In the genomic region with DNA sequence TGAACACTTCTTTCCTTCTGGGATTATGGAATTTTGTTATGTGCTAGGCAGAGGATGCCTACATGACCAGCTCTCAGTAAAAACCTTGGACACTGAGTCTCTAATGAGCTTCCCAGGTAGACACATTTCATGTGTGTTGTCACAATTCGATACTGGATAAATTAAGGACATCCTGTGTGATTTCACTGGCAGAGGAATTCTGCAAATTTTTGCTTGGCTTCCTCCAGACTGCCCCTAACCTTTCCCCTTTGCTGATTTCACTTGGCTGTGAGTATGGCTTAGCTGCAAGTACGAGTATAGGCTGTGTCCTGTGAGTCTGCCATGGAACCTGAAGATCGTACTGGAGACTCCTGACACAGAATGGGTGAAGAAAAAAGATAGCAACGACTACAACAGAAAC, we compare ENCODE assay signal across 23 cellular contexts.
"Had no signal": no experiment of that assay in that cellular context is flagged by ENCODE, and none has a peak within 500 bp of the region (broad histone marks: within the 10 kb centered on the region; RNA-seq: fewer than 3 reads in every experiment).

No MANE protein-coding gene starts in this region.

- H3K27me3 ChIP-seq: dorsolateral prefrontal cortex, ovary, right lobe of liver, suprapubic skin had no signal

- H3K4me3 ChIP-seq: coronary artery, dorsolateral prefrontal cortex, ovary, right lobe of liver, suprapubic skin had no signal

- H3K36me3 Mint-ChIP-seq: natural killer cell had no signal

- H3K27ac Mint-ChIP-seq: natural killer cell; stimulated activated naive CD8-positive, alpha-beta T cell treated with anti-CD3 and anti-CD28 coated beads, Interleukin-15, amount 100 ng/mL, for 72 hours had no signal

- H3K27me3 Mint-ChIP-seq: stimulated activated naive CD8-positive, alpha-beta T cell treated with anti-CD3 and anti-CD28 coated beads, Interleukin-15, amount 100 ng/mL, for 72 hours had no signal

- H3K27ac ChIP-seq: coronary artery, dorsolateral prefrontal cortex, ovary, right lobe of liver, suprapubic skin had no signal

- H3K4me3 Mint-ChIP-seq: natural killer cell; stimulated activated naive CD8-positive, alpha-beta T cell treated with anti-CD3 and anti-CD28 coated beads, Interleukin-15, amount 100 ng/mL, for 72 hours had no signal

- ATAC-seq: left lobe of liver; natural killer cell; right lobe of liver; stimulated activated naive CD8-positive, alpha-beta T cell treated with anti-CD3 and anti-CD28 coated beads, Interleukin-15, amount 100 ng/mL, for 72 hours had no signal

- FAIRE-seq: frontal cortex, kidney, small intestine had no signal

- H3K9me3 Mint-ChIP-seq: natural killer cell; stimulated activated naive CD8-positive, alpha-beta T cell treated with anti-CD3 and anti-CD28 coated beads, Interleukin-15, amount 100 ng/mL, for 72 hours had no signal

- H3K9me3 ChIP-seq: ovary, right lobe of liver, suprapubic skin had no signal

- H3K4me1 ChIP-seq: right lobe of liver had no signal

- DNase-seq: dorsolateral prefrontal cortex; effector CD4-positive, alpha-beta T cell; head of caudate nucleus; kidney; mammary epithelial cell; mesendoderm; natural killer cell; occipital lobe; ovary; posterior cingulate gyrus; right lobe of liver; small intestine; stimulated activated CD4-positive, alpha-beta T cell treated with anti-CD3 and anti-CD28 coated beads, Interleukin-12 subunit alpha, Interleukin-12 subunit beta, amount 100 ng/mL, for 4 hours; stimulated activated CD4-positive, alpha-beta T cell treated with anti-CD3 and anti-CD28 coated beads, Interleukin-1b, Interleukin-23, amount 100 ng/mL, for 48 hours; stimulated activated CD4-positive, alpha-beta T cell treated with anti-CD3 and anti-CD28 coated beads, Interleukin-4, amount 100 ng/mL, for 1 hour; stimulated activated CD8-positive, alpha-beta memory T cell treated with anti-CD3 and anti-CD28 coated beads, Interleukin-4, amount 100 ng/mL, for 48 hours; stimulated activated naive CD4-positive, alpha-beta T cell; stimulated activated naive CD8-positive, alpha-beta T cell treated with anti-CD3 and anti-CD28 coated beads, Interleukin-15, amount 100 ng/mL, for 72 hours; trophoblast cell had no signal

- H3K36me3 ChIP-seq: ovary, suprapubic skin had no signal
